ENCODE assay signal across 8 cellular contexts in the genomic region with DNA sequence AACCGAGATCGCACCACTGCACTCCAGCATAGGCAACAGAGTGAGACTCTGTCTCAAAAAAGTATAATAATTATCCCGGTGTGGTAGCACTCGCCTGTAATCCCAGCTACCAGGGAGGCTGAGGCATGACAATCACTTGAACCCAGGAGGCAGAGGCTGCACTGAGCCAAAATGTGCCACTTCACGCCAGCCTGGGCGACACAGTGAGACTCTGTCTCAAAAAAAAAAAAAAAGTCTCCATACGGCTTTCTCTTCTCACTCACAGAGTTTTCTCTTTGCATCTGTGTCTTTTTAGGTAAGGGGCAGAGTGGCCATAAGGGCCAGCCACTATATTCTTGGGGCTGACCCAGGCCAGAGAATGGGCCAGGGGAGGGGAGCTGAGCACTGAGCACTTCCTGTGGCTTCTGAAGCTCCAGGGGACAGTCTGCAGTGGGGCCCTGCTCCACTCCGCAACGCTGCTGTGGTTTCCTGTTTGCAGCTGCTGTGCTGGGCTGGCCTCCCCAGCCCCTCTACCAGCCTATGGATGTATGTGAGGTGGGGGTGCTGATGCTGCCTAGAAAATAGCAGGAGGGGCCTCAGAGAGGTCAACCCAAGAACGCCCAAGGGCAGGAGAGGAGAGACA. TPM values are rescaled to one million over a fixed set of nuclear protein-coding genes. Genes with fewer than 3 reads are reported as not detected.
DNase-seq lines count a peak whose midpoint lies in the region; ATAC-seq, FAIRE-seq and TF ChIP-seq lines count a peak whose summit lies in the region.

No MANE protein-coding gene starts in this region.

- FAIRE-seq in HepG2 (lab: Jason Lieb, UNC), result no peak

- no peak for TF ChIP-seq CTCF in HepG2 (CRISPR knock-in tag; IDR thresholded peaks at IDR 0.05)
- TF ChIP-seq CTCF in PC-9 (conservative IDR thresholded peaks at IDR 0.05), result no peak

- no peaks in the 10 kb centered on the region for H3K9me3 Mint-ChIP-seq in CD4-positive, CD25-positive, alpha-beta regulatory T cell
- H3K9me3 Mint-ChIP-seq in activated CD4-positive, alpha-beta memory T cell treated with anti-CD3 and anti-CD28 coated beads for 36 hours, result no peaks in the 10 kb centered on the region

- H3K4me3 Mint-ChIP-seq in CD4-positive, CD25-positive, alpha-beta regulatory T cell, result peak overlapping the region; percentile 60 to 90 (median 81)
- H3K4me3 Mint-ChIP-seq in activated CD4-positive, alpha-beta memory T cell treated with anti-CD3 and anti-CD28 coated beads for 36 hours, result peak overlapping the region; percentile 50

- peak; percentile 90 to 91 for ATAC-seq in CD4-positive, CD25-positive, alpha-beta regulatory T cell (ENCODE audit: low read depth in 2 of 2)
- peak; percentile 69 for ATAC-seq in HG03342 (IDR thresholded peaks at IDR 0.05; ENCODE audit: unreplicated experiment)
- ATAC-seq in HepG2, result no peak
- no peak for ATAC-seq in GM18873 (IDR thresholded peaks at IDR 0.05; ENCODE audit: low FRiP score, unreplicated experiment)

- CTCF ChIA-PET in activated CD4-positive, alpha-beta memory T cell treated with anti-CD3 and anti-CD28 coated beads for 36 hours (lab: Charles Lee), result interaction anchor here (0.6 to 3.0 kb wide), 7 partner anchors 15 to 190 kb away, joined by 3 to 17 read pairs (median 6); a partner anchor contains a TSS
- CTCF ChIA-PET in HepG2 (lab: Yijun Ruan, JAX; ENCODE audit: low intra/inter-chr PET ratio, low total read pairs), result no interaction called here
- CTCF ChIA-PET in PC-9 (lab: Charles Lee), result no interaction called here

- H3K27me3 Mint-ChIP-seq in CD4-positive, CD25-positive, alpha-beta regulatory T cell, result no peaks in the 10 kb centered on the region
- H3K27me3 Mint-ChIP-seq in activated CD4-positive, alpha-beta memory T cell treated with anti-CD3 and anti-CD28 coated beads for 36 hours, result no peaks in the 10 kb centered on the region

- peak overlapping the region; percentile 69 for H3K27ac ChIP-seq in CD4-positive, CD25-positive, alpha-beta regulatory T cell (ENCODE audit: insufficient read depth, low read length, poor library complexity, severe bottlenecking)
- H3K27ac ChIP-seq in HepG2 (ENCODE audit: extremely low read length, insufficient read depth, low read length) (no peak overlapping the region), PC-9 (no peak overlapping the region)

- H3K9me3 ChIP-seq in CD4-positive, CD25-positive, alpha-beta regulatory T cell (ENCODE audit: control insufficient read depth in 2 of 2, low read length in 2 of 2), result no peaks in the 10 kb centered on the region
- H3K9me3 ChIP-seq in HepG2 (ENCODE audit: low read length), result no peaks in the 10 kb centered on the region
- H3K9me3 ChIP-seq in PC-9 (ENCODE audit: insufficient read depth, low read depth), result no peaks in the 10 kb centered on the region

- TF ChIP-seq POLR2A in HepG2 (IDR thresholded peaks at IDR 0.05; ENCODE audit: insufficient read depth in 1 of 2, low read depth in 2 of 2, low read length in 2 of 2), result no peak

- H3F3A ChIP-seq in PC-9 (ENCODE audit: insufficient read depth, low read depth), result no peaks in the 10 kb centered on the region

- no peaks in the 10 kb centered on the region for H4K20me1 ChIP-seq in HepG2 (ENCODE audit: insufficient read depth, low read length)
- H4K20me1 ChIP-seq in PC-9 (ENCODE audit: insufficient read depth), result no peaks in the 10 kb centered on the region

- H3K9me2 ChIP-seq in PC-9 (ENCODE audit: insufficient read depth), result no peaks in the 10 kb centered on the region

- peak overlapping the region; percentile 96 to 99 (median 97) for H3K27ac Mint-ChIP-seq in CD4-positive, CD25-positive, alpha-beta regulatory T cell
- H3K27ac Mint-ChIP-seq in activated CD4-positive, alpha-beta memory T cell treated with anti-CD3 and anti-CD28 coated beads for 36 hours, result peak overlapping the region; percentile 88

- H2AFZ ChIP-seq in HepG2 (ENCODE audit: low read length), result no peak overlapping the region
- H2AFZ ChIP-seq in PC-9, result no peak overlapping the region

- intact Hi-C loops in activated CD4-positive, alpha-beta memory T cell treated with anti-CD3 and anti-CD28 coated beads for 36 hours (cut with micrococcal nuclease), result loop anchor here (2.0 kb wide), 1 partner anchor 15 kb away; no protein-coding TSS in a partner anchor
- intact Hi-C loops in HepG2 (cut with micrococcal nuclease; ENCODE audit: unreplicated experiment), result no loop called here
- intact Hi-C loops in PC-9 (cut with micrococcal nuclease; ENCODE audit: unreplicated experiment), result no loop called here

- POLR2A ChIA-PET in activated CD4-positive, alpha-beta memory T cell treated with anti-CD3 and anti-CD28 coated beads for 36 hours (lab: Charles Lee), result interaction anchor here (0.5 to 1.7 kb wide), 5 partner anchors 14 to 24 kb away, joined by 3 to 8 read pairs (median 3); a partner anchor contains a TSS
- POLR2A ChIA-PET in HepG2 (lab: Yijun Ruan, JAX) (interaction anchor here (5.5 kb wide), 1 partner anchor 23 kb away, joined by 54 read pairs; a partner anchor contains a TSS), PC-9 (lab: Charles Lee; ENCODE audit: unreplicated experiment) (interaction anchor here (0.8 kb wide), 1 partner anchor 15 kb away, joined by 8 read pairs; no protein-coding TSS in a partner anchor)

- H3K4me1 ChIP-seq in CD4-positive, CD25-positive, alpha-beta regulatory T cell (ENCODE audit: control insufficient read depth, insufficient read depth, low read length, poor library complexity, severe bottlenecking), result peaks cover 26% of the 10 kb centered on the region
- H3K4me1 ChIP-seq in HepG2 (ENCODE audit: insufficient read depth, low read length) (peaks cover 38% of the 10 kb centered on the region), PC-9 (replicated peaks; ENCODE audit: insufficient read depth) (no peaks in the 10 kb centered on the region)

- H3K9ac ChIP-seq in HepG2 (ENCODE audit: insufficient read depth, low read depth, low read length), result no peak overlapping the region

- peaks cover 37% of the 10 kb centered on the region for H3K36me3 Mint-ChIP-seq in CD4-positive, CD25-positive, alpha-beta regulatory T cell
- H3K36me3 Mint-ChIP-seq in activated CD4-positive, alpha-beta memory T cell treated with anti-CD3 and anti-CD28 coated beads for 36 hours, result peaks cover 49% of the 10 kb centered on the region

- H3K36me3 ChIP-seq in CD4-positive, CD25-positive, alpha-beta regulatory T cell (ENCODE audit: control insufficient read depth, insufficient read depth, low read length), result peaks cover 66% of the 10 kb centered on the region
- H3K36me3 ChIP-seq in HepG2 (replicated peaks in 1 of 2; ENCODE audit: control insufficient read depth in 1 of 2, insufficient read depth in 2 of 2, low read length in 2 of 2) (no peaks in the 10 kb centered on the region), PC-9 (ENCODE audit: low read depth) (no peaks in the 10 kb centered on the region)

- H3K4me2 ChIP-seq in HepG2 (ENCODE audit: low read depth, low read length), result no peak overlapping the region
- no peak overlapping the region for H3K4me2 ChIP-seq in PC-9

- peak in 2 of 3 donors; percentile 48 to 78 for DNase-seq in CD4-positive, CD25-positive, alpha-beta regulatory T cell
- DNase-seq in activated CD4-positive, alpha-beta memory T cell treated with anti-CD3 and anti-CD28 coated beads for 36 hours, result peak; percentile 76
- DNase-seq in HepG2 (ENCODE audit: low spot score) (no peak), PC-9 (no peak), NCI-H2171 treated with DMSO at 0.1 percent for 48 hours (lab: John Stamatoyannopoulos, UW) (no peak), NCI-H2171 (lab: John Stamatoyannopoulos, UW) (no peak)

- WGBS in HepG2 (ENCODE audit: low lambda C conversion rate), result 84% methylated on average over 10 of the region's 10 CpGs

- TF ChIP-seq EP300 in HepG2 (IDR thresholded peaks at IDR 0.05; ENCODE audit: low read depth in 2 of 2, low read length in 2 of 2), result no peak
- no peak for TF ChIP-seq EP300 in HepG2 (CRISPR knock-in tag; IDR thresholded peaks at IDR 0.05; ENCODE audit: borderline replicate concordance)

- peak overlapping the region; percentile 54 for H3K4me3 ChIP-seq in CD4-positive, CD25-positive, alpha-beta regulatory T cell (ENCODE audit: low read depth, low read length)
- H3K4me3 ChIP-seq in HepG2 (replicated peaks in 1 of 3; ENCODE audit: insufficient read depth in 1 of 3, low read depth in 2 of 3, low read length in 3 of 3) (no peak overlapping the region), PC-9 (no peak overlapping the region)

- TF ChIP-seq RAD21 in HepG2 (CRISPR knock-in tag; IDR thresholded peaks at IDR 0.05), result no peak

- H3K27me3 ChIP-seq in CD4-positive, CD25-positive, alpha-beta regulatory T cell (ENCODE audit: control insufficient read depth, insufficient read depth, low read length), result no peaks in the 10 kb centered on the region
- H3K27me3 ChIP-seq in HepG2 (ENCODE audit: control insufficient read depth in 1 of 2, insufficient read depth in 2 of 2, low read length in 2 of 2) (no peaks in the 10 kb centered on the region), PC-9 (ENCODE audit: insufficient read depth, low read depth) (no peaks in the 10 kb centered on the region)

- peaks cover 10 to 62% (median 37%) of the 10 kb centered on the region in 4 donors for H3K4me1 Mint-ChIP-seq in CD4-positive, CD25-positive, alpha-beta regulatory T cell
- peaks cover 32% of the 10 kb centered on the region for H3K4me1 Mint-ChIP-seq in activated CD4-positive, alpha-beta memory T cell treated with anti-CD3 and anti-CD28 coated beads for 36 hours (ENCODE audit: low read depth)

- in situ Hi-C loops in HepG2 (cut with HindIII; ENCODE audit: extremely low pct_ligation_motif_present, low pct_unique_long_range_greater_than_20kb), result no loop called here

- no peaks in the 10 kb centered on the region for H3K79me2 ChIP-seq in HepG2 (ENCODE audit: insufficient read depth, low read length)
- H3K79me2 ChIP-seq in PC-9 (ENCODE audit: low read depth), result no peaks in the 10 kb centered on the region

- BruUV-seq in HepG2 (replicated peaks; lab: Mats Ljungman, UMichigan) (no TSS peak), PC-9 (replicated peaks; lab: Mats Ljungman, UMichigan) (no TSS peak)

RNA-seq across cellular contexts. Expression of a gene that starts 16.2 kb away (rescaled TPM):
- 39.4 TPM for total RNA-seq in CD4-positive, CD25-positive, alpha-beta regulatory T cell
- 10 to 100 TPM; 11.9 to 17.0 (median 14.7) TPM for polyA plus RNA-seq in CD4-positive, CD25-positive, alpha-beta regulatory T cell
- total RNA-seq in activated CD4-positive, alpha-beta memory T cell treated with anti-CD3 and anti-CD28 coated beads for 36 hours, result 10 to 100 TPM; 47.1 to 47.7 TPM
- total RNA-seq in HepG2 (2016; rRNA removed; fragmentation: Illumina TruSeq; extraction: Trizol), result 1.6 and 1.8 TPM in 2 replicates
- total RNA-seq in HepG2 (2016; cell fraction: cytosol; rRNA removed; fragmentation: Illumina TruSeq; extraction: Trizol; ENCODE audit: low read depth), result 0.20 and 0.71 TPM in 2 replicates
- total RNA-seq in HepG2 (2016; cell fraction: insoluble cytoplasmic fraction; rRNA removed; fragmentation: Illumina TruSeq; extraction: Trizol), result 1.7 and 2.2 TPM in 2 replicates
- 1.8 TPM in 2 replicates for total RNA-seq in HepG2 (2016; cell fraction: membrane; rRNA removed; fragmentation: Illumina TruSeq; extraction: Trizol)
- 0.94 and 1.2 TPM in 2 replicates for total RNA-seq in HepG2 (2016; cell fraction: nucleus; rRNA removed; fragmentation: Illumina TruSeq; extraction: Trizol)
- polyA plus RNA-seq in HepG2 (2011; rRNA removed), result 3.6 and 4.5 TPM in 2 replicates
- polyA plus RNA-seq in HepG2 (2011; cell fraction: cytosol; rRNA removed), result 4.4 and 4.5 TPM in 2 replicates
- polyA plus RNA-seq in HepG2 (2011; cell fraction: nucleus; rRNA removed), result 2.9 and 3.0 TPM in 2 replicates
- polyA plus RNA-seq in HepG2 (2012), result 1.2 and 2.0 TPM in 2 replicates
- 0.62 and 0.83 TPM in 2 replicates for polyA plus RNA-seq in HepG2 (2016; cell fraction: cytosol; fragmentation: Illumina TruSeq; extraction: Trizol; ENCODE audit: low read depth)
- 2.6 TPM in 2 replicates for polyA plus RNA-seq in HepG2 (2016; cell fraction: insoluble cytoplasmic fraction; fragmentation: Illumina TruSeq; extraction: Trizol; ENCODE audit: low read depth)
- polyA plus RNA-seq in HepG2 (2016; cell fraction: membrane; fragmentation: Illumina TruSeq; extraction: Trizol; ENCODE audit: low read depth), result 1.6 TPM in 2 replicates
- polyA plus RNA-seq in HepG2 (2016; cell fraction: nucleus; fragmentation: Illumina TruSeq; extraction: Trizol; ENCODE audit: insufficient read depth, low read depth), result 2.1 TPM in 2 replicates
- 0.09 and 3.5 TPM in 2 replicates for polyA minus RNA-seq in HepG2 (2011; rRNA and poly(A)+ RNA removed; ENCODE audit: low replicate concordance)
- 1.5 and 1.6 TPM in 2 replicates for polyA minus RNA-seq in HepG2 (2011; cell fraction: cytosol; rRNA and poly(A)+ RNA removed)
- polyA minus RNA-seq in HepG2 (2011; cell fraction: nucleus; rRNA and poly(A)+ RNA removed), result 1.2 and 1.3 TPM in 2 replicates
- not detected in 2 replicates for total RNA-seq in PC-9 (2021)

RNA-seq across cellular contexts. Expression of a gene that starts 24.3 kb away (rescaled TPM):
- total RNA-seq in CD4-positive, CD25-positive, alpha-beta regulatory T cell, result 75.8 TPM
- 100 to 1,000 TPM; 199 to 248 (median 214) TPM for polyA plus RNA-seq in CD4-positive, CD25-positive, alpha-beta regulatory T cell
- 100 to 1,000 TPM; 113 to 114 TPM for total RNA-seq in activated CD4-positive, alpha-beta memory T cell treated with anti-CD3 and anti-CD28 coated beads for 36 hours
- total RNA-seq in HepG2 (2016; rRNA removed; fragmentation: Illumina TruSeq; extraction: Trizol) (292 and 305 TPM in 2 replicates), PC-9 (2021) (220 and 303 TPM in 2 replicates)
- 190 and 258 TPM in 2 replicates for total RNA-seq in HepG2 (2016; cell fraction: cytosol; rRNA removed; fragmentation: Illumina TruSeq; extraction: Trizol; ENCODE audit: low read depth)
- 267 and 306 TPM in 2 replicates for total RNA-seq in HepG2 (2016; cell fraction: insoluble cytoplasmic fraction; rRNA removed; fragmentation: Illumina TruSeq; extraction: Trizol)
- total RNA-seq in HepG2 (2016; cell fraction: membrane; rRNA removed; fragmentation: Illumina TruSeq; extraction: Trizol), result 365 and 437 TPM in 2 replicates
- 223 and 239 TPM in 2 replicates for total RNA-seq in HepG2 (2016; cell fraction: nucleus; rRNA removed; fragmentation: Illumina TruSeq; extraction: Trizol)
- polyA plus RNA-seq in HepG2 (2011; rRNA removed), result 218 and 261 TPM in 2 replicates
- polyA plus RNA-seq in HepG2 (2011; cell fraction: cytosol; rRNA removed), result 176 and 232 TPM in 2 replicates
- 176 and 181 TPM in 2 replicates for polyA plus RNA-seq in HepG2 (2011; cell fraction: nucleus; rRNA removed)
- polyA plus RNA-seq in HepG2 (2012), result 118 and 180 TPM in 2 replicates
- 222 and 320 TPM in 2 replicates for polyA plus RNA-seq in HepG2 (2016; cell fraction: cytosol; fragmentation: Illumina TruSeq; extraction: Trizol; ENCODE audit: low read depth)
- polyA plus RNA-seq in HepG2 (2016; cell fraction: insoluble cytoplasmic fraction; fragmentation: Illumina TruSeq; extraction: Trizol; ENCODE audit: low read depth), result 310 and 340 TPM in 2 replicates
- polyA plus RNA-seq in HepG2 (2016; cell fraction: membrane; fragmentation: Illumina TruSeq; extraction: Trizol; ENCODE audit: low read depth), result 323 and 387 TPM in 2 replicates
- polyA plus RNA-seq in HepG2 (2016; cell fraction: nucleus; fragmentation: Illumina TruSeq; extraction: Trizol; ENCODE audit: insufficient read depth, low read depth), result 436 and 461 TPM in 2 replicates
- polyA minus RNA-seq in HepG2 (2011; rRNA and poly(A)+ RNA removed; ENCODE audit: low replicate concordance), result 97.1 and 193 TPM in 2 replicates
- polyA minus RNA-seq in HepG2 (2011; cell fraction: cytosol; rRNA and poly(A)+ RNA removed), result 56.5 and 59.2 TPM in 2 replicates
- polyA minus RNA-seq in HepG2 (2011; cell fraction: nucleus; rRNA and poly(A)+ RNA removed), result 46.6 and 50.2 TPM in 2 replicates

RNA-seq across cellular contexts. Expression of a gene that starts 56.4 kb away (rescaled TPM):
- total RNA-seq in CD4-positive, CD25-positive, alpha-beta regulatory T cell, result 38.9 TPM
- 10 to 100 TPM; 19.4 to 27.7 (median 24.1) TPM for polyA plus RNA-seq in CD4-positive, CD25-positive, alpha-beta regulatory T cell
- 10 to 100 TPM; 39.7 to 43.0 TPM for total RNA-seq in activated CD4-positive, alpha-beta memory T cell treated with anti-CD3 and anti-CD28 coated beads for 36 hours
- 53.9 and 60.3 TPM in 2 replicates for total RNA-seq in HepG2 (2016; rRNA removed; fragmentation: Illumina TruSeq; extraction: Trizol)
- 14.9 and 16.3 TPM in 2 replicates for total RNA-seq in HepG2 (2016; cell fraction: cytosol; rRNA removed; fragmentation: Illumina TruSeq; extraction: Trizol; ENCODE audit: low read depth)
- total RNA-seq in HepG2 (2016; cell fraction: insoluble cytoplasmic fraction; rRNA removed; fragmentation: Illumina TruSeq; extraction: Trizol), result 49.1 and 52.3 TPM in 2 replicates
- 65.6 and 66.2 TPM in 2 replicates for total RNA-seq in HepG2 (2016; cell fraction: membrane; rRNA removed; fragmentation: Illumina TruSeq; extraction: Trizol)
- total RNA-seq in HepG2 (2016; cell fraction: nucleus; rRNA removed; fragmentation: Illumina TruSeq; extraction: Trizol), result 24.2 and 31.3 TPM in 2 replicates
- 41.3 and 49.9 TPM in 2 replicates for polyA plus RNA-seq in HepG2 (2011; rRNA removed)
- polyA plus RNA-seq in HepG2 (2011; cell fraction: cytosol; rRNA removed), result 46.3 and 49.3 TPM in 2 replicates
- 32.5 and 35.0 TPM in 2 replicates for polyA plus RNA-seq in HepG2 (2011; cell fraction: nucleus; rRNA removed)
- 23.6 and 28.9 TPM in 2 replicates for polyA plus RNA-seq in HepG2 (2012)
- 12.4 and 13.0 TPM in 2 replicates for polyA plus RNA-seq in HepG2 (2016; cell fraction: cytosol; fragmentation: Illumina TruSeq; extraction: Trizol; ENCODE audit: low read depth)
- 49.9 and 59.5 TPM in 2 replicates for polyA plus RNA-seq in HepG2 (2016; cell fraction: insoluble cytoplasmic fraction; fragmentation: Illumina TruSeq; extraction: Trizol; ENCODE audit: low read depth)
- polyA plus RNA-seq in HepG2 (2016; cell fraction: membrane; fragmentation: Illumina TruSeq; extraction: Trizol; ENCODE audit: low read depth), result 44.7 and 47.8 TPM in 2 replicates
- 38.6 and 40.7 TPM in 2 replicates for polyA plus RNA-seq in HepG2 (2016; cell fraction: nucleus; fragmentation: Illumina TruSeq; extraction: Trizol; ENCODE audit: insufficient read depth, low read depth)
- polyA minus RNA-seq in HepG2 (2011; rRNA and poly(A)+ RNA removed; ENCODE audit: low replicate concordance), result 14.1 and 93.1 TPM in 2 replicates
- polyA minus RNA-seq in HepG2 (2011; cell fraction: cytosol; rRNA and poly(A)+ RNA removed), result 38.7 and 42.5 TPM in 2 replicates
- 19.2 and 22.9 TPM in 2 replicates for polyA minus RNA-seq in HepG2 (2011; cell fraction: nucleus; rRNA and poly(A)+ RNA removed)
- total RNA-seq in PC-9 (2021), result 15.7 and 18.3 TPM in 2 replicates

Comparison
In these comparisons a context has a peak if more than half of its experiments do, and no peak if none do; other contexts are left out.
1. ATAC-seq: peak in CD4-positive, CD25-positive, alpha-beta regulatory T cell (2 of 2) and HG03342 (single experiment); none in HepG2 (single experiment) and GM18873 (single experiment).
2. DNase-seq: peak in CD4-positive, CD25-positive, alpha-beta regulatory T cell (2 of 3) and activated CD4-positive, alpha-beta memory T cell treated with anti-CD3 and anti-CD28 coated beads for 36 hours (single experiment); none in HepG2 (single experiment), PC-9 (0 of 2), NCI-H2171 treated with DMSO at 0.1 percent for 48 hours (single experiment) and NCI-H2171 (single experiment).
3. RNA of a gene that starts 16.2 kb away (total RNA-seq): 47.1 to 47.7 TPM in activated CD4-positive, alpha-beta memory T cell treated with anti-CD3 and anti-CD28 coated beads for 36 hours and 39.4 TPM in CD4-positive, CD25-positive, alpha-beta regulatory T cell (single experiment); 0.20 to 2.2 TPM in HepG2 and not detected in PC-9; every median in the first group is over 10 times any median in the second.